In the genomic region with DNA sequence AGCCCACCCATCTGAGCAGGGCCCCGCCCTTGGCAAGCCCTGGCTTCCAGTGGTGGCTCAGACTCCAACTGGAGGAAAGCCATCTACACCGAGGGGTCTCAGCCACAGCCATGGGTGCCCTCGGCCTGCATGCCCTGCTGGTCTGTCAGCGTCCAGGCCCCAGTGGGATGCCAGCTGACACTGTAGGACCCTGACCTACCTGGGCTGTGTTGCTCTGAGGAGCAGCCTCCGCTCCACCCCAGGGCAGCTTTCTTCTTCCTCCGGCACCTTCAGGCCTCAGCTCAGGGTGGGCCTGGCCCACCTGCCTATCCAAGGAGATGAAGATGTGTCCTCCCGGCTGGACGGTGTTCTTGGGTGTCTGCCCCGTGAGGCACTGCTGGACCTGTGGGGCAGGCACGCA, we compare ENCODE assay signal across 17 cellular contexts.
"Had no signal": no experiment of that assay in that cellular context is flagged by ENCODE, and none has a peak within 500 bp of the region (broad histone marks: within the 10 kb centered on the region; RNA-seq: fewer than 3 reads in every experiment).

No MANE protein-coding gene starts in this region.

- ATAC-seq: left cardiac atrium, lower lobe of right lung, natural killer cell, sciatic nerve had no signal

- H3K36me3 Mint-ChIP-seq: activated naive CD8-positive, alpha-beta T cell treated with anti-CD3 and anti-CD28 coated beads, Interleukin-2, amount 10 ng/mL, durations not matched to agents 7 days and 5 days; natural killer cell; stimulated activated naive B cell treated with anti-CD40 and anti-IgM and Interleukin-4, amounts not matched to agents 10 μg/mL and 1 μg/mL and 100 μg/mL, for 72 hours had no signal

- H3K4me3 ChIP-seq: esophagus squamous epithelium, lower lobe of right lung, smooth muscle cell, transverse colon, vagina had no signal

- H3K36me3 ChIP-seq: esophagus squamous epithelium, lower lobe of right lung, transverse colon, vagina had no signal

- H3K9me3 Mint-ChIP-seq: activated naive CD8-positive, alpha-beta T cell treated with anti-CD3 and anti-CD28 coated beads, Interleukin-2, amount 10 ng/mL, durations not matched to agents 7 days and 5 days; activated T-helper 1 cell treated with anti-CD3 and anti-CD28 coated beads, Interleukin-12 subunit alpha, Interleukin-12 subunit beta, Interleukin-2, Interleukin-4 antibody, amounts not matched to agents 30 ng/mL and 10 ng/mL and 1 ng/mL, durations not matched to agents 14 hours and 24 hours and 36 hours; dendritic cell treated with granulocyte-macrophage colony-stimulating factor and Interleukin-4, amounts not matched to agents 40 ng/mL and 50 ng/mL, for 4 days; natural killer cell had no signal

- DNase-seq: activated CD4-positive, alpha-beta T cell treated with anti-CD3 and anti-CD28 coated beads, Interleukin-2, amount 50 U/mL, for 1 hour; activated naive CD8-positive, alpha-beta T cell treated with anti-CD3 and anti-CD28 coated beads, Interleukin-2, amount 10 ng/mL, durations not matched to agents 7 days and 5 days; anterior cingulate cortex; cerebellar nuclear complex; effector memory CD4-positive, alpha-beta T cell; esophagus squamous epithelium; left cardiac atrium; lower lobe of right lung; natural killer cell; stimulated activated CD4-positive, alpha-beta T cell treated with anti-CD3 and anti-CD28 coated beads, Interleukin-4, amount 100 ng/mL, for 24 hours; stimulated activated naive B cell treated with anti-CD40 and anti-IgM and Interleukin-4, amounts not matched to agents 10 μg/mL and 1 μg/mL and 100 μg/mL, for 72 hours; transverse colon had no signal

- H3K4me3 Mint-ChIP-seq: activated naive CD8-positive, alpha-beta T cell treated with anti-CD3 and anti-CD28 coated beads, Interleukin-2, amount 10 ng/mL, durations not matched to agents 7 days and 5 days; activated T-helper 1 cell treated with anti-CD3 and anti-CD28 coated beads, Interleukin-12 subunit alpha, Interleukin-12 subunit beta, Interleukin-2, Interleukin-4 antibody, amounts not matched to agents 30 ng/mL and 10 ng/mL and 1 ng/mL, durations not matched to agents 14 hours and 24 hours and 36 hours; dendritic cell treated with granulocyte-macrophage colony-stimulating factor and Interleukin-4, amounts not matched to agents 40 ng/mL and 50 ng/mL, for 4 days; natural killer cell; stimulated activated naive B cell treated with anti-CD40 and anti-IgM and Interleukin-4, amounts not matched to agents 10 μg/mL and 1 μg/mL and 100 μg/mL, for 72 hours had no signal

- H3K27ac Mint-ChIP-seq: activated naive CD8-positive, alpha-beta T cell treated with anti-CD3 and anti-CD28 coated beads, Interleukin-2, amount 10 ng/mL, durations not matched to agents 7 days and 5 days; activated T-helper 1 cell treated with anti-CD3 and anti-CD28 coated beads, Interleukin-12 subunit alpha, Interleukin-12 subunit beta, Interleukin-2, Interleukin-4 antibody, amounts not matched to agents 30 ng/mL and 10 ng/mL and 1 ng/mL, durations not matched to agents 14 hours and 24 hours and 36 hours; dendritic cell treated with granulocyte-macrophage colony-stimulating factor and Interleukin-4, amounts not matched to agents 40 ng/mL and 50 ng/mL, for 4 days had no signal

- H3K27me3 ChIP-seq: transverse colon, vagina had no signal

- H3K9me3 ChIP-seq: esophagus squamous epithelium, lower lobe of right lung, transverse colon, vagina had no signal

- H3K4me1 ChIP-seq: lower lobe of right lung, transverse colon had no signal

- H3K27ac ChIP-seq: esophagus squamous epithelium, lower lobe of right lung, transverse colon, vagina had no signal
